9 cellular contexts compared by ENCODE assay signal in genomic region chr1:2921970-2922686, GRCh38.
A peak's percentile ranks its signal among the peaks of the same experiment; 100 is the strongest.
DNase-seq lines count a peak whose midpoint lies in the region; ATAC-seq and TF ChIP-seq lines count a peak whose summit lies in the region.
"Had no signal": no experiment of that assay in that cellular context is flagged by ENCODE, and none has a peak within 500 bp of the region (broad histone marks: within the 10 kb centered on the region; RNA-seq: fewer than 3 reads in every experiment).

No MANE protein-coding gene starts in this region.

- TF ChIP-seq CTCF in right atrium auricular region (IDR thresholded peaks at IDR 0.05) = peak; percentile 41 to 54

- no peak overlapping the region for H3K27ac Mint-ChIP-seq in stimulated activated naive B cell treated with anti-CD40 and anti-IgM and Interleukin-4, amounts not matched to agents 10 μg/mL and 1 μg/mL and 100 μg/mL, for 72 hours

- peaks cover 0 to 7% of the 10 kb centered on the region in 2 donors for H3K4me1 Mint-ChIP-seq in stimulated activated naive B cell treated with anti-CD40 and anti-IgM and Interleukin-4, amounts not matched to agents 10 μg/mL and 1 μg/mL and 100 μg/mL, for 72 hours

- H3K36me3 ChIP-seq in right atrium auricular region = no peaks in the 10 kb centered on the region
- H3K36me3 ChIP-seq: BLaER1 treated with 17β-estradiol and CSF1 and Interleukin-3, amounts not matched to agents 10 nM and 100 nM had no signal

- H3K4me3 ChIP-seq in right atrium auricular region = no peak overlapping the region
- H3K4me3 ChIP-seq: BLaER1 treated with 17β-estradiol and CSF1 and Interleukin-3, amounts not matched to agents 10 nM and 100 nM had no signal

- no peak overlapping the region for H3K4me3 Mint-ChIP-seq in stimulated activated naive B cell treated with anti-CD40 and anti-IgM and Interleukin-4, amounts not matched to agents 10 μg/mL and 1 μg/mL and 100 μg/mL, for 72 hours

- no peaks in the 10 kb centered on the region for H3K9me3 ChIP-seq in right atrium auricular region
- H3K9me3 ChIP-seq: BLaER1 treated with 17β-estradiol and CSF1 and Interleukin-3, amounts not matched to agents 10 nM and 100 nM had no signal

- no peak overlapping the region for H3K27ac ChIP-seq in right atrium auricular region
- H3K27ac ChIP-seq: BLaER1 treated with 17β-estradiol and CSF1 and Interleukin-3, amounts not matched to agents 10 nM and 100 nM had no signal

- H3K27me3 Mint-ChIP-seq in stimulated activated naive B cell treated with anti-CD40 and anti-IgM and Interleukin-4, amounts not matched to agents 10 μg/mL and 1 μg/mL and 100 μg/mL, for 72 hours = peaks cover 13 to 21% of the 10 kb centered on the region in 2 donors

- no peaks in the 10 kb centered on the region for H3K9me3 Mint-ChIP-seq in stimulated activated naive B cell treated with anti-CD40 and anti-IgM and Interleukin-4, amounts not matched to agents 10 μg/mL and 1 μg/mL and 100 μg/mL, for 72 hours

- peak; percentile 45 to 62 for ATAC-seq in stimulated activated naive B cell treated with anti-CD40 and anti-IgM and Interleukin-4, amounts not matched to agents 10 μg/mL and 1 μg/mL and 100 μg/mL, for 72 hours (replicated peaks)
- ATAC-seq in GM21786 (IDR thresholded peaks at IDR 0.05; ENCODE audit: unreplicated experiment) = no peak

- no peaks in the 10 kb centered on the region for H3K27me3 ChIP-seq in right atrium auricular region

- no peaks in the 10 kb centered on the region for H3K36me3 Mint-ChIP-seq in stimulated activated naive B cell treated with anti-CD40 and anti-IgM and Interleukin-4, amounts not matched to agents 10 μg/mL and 1 μg/mL and 100 μg/mL, for 72 hours

- H3K4me1 ChIP-seq in right atrium auricular region = no peaks in the 10 kb centered on the region

- DNase-seq in activated CD4-positive, CD25-positive, alpha-beta regulatory T cell treated with anti-CD3 and anti-CD28 coated beads, Interleukin-2, amount 50 U/mL, for 72 hours = peak; percentile 66
- DNase-seq in activated CD4-positive, CD25-positive, alpha-beta regulatory T cell (lab: John Stamatoyannopoulos, UW) = no peak
- peak; percentile 7 to 9 for DNase-seq in activated CD4-positive, alpha-beta T cell treated with anti-CD3 and anti-CD28 coated beads, Interleukin-2, amount 50 U/mL, for 24 hours (ENCODE audit: low read depth in 1 of 2, low spot score in 1 of 2)
- DNase-seq in right atrium auricular region (ENCODE audit: low spot score) (no peak), NCI-H1930 (lab: John Stamatoyannopoulos, UW) (no peak), NCI-H187 (lab: John Stamatoyannopoulos, UW) (no peak)
- no peak for DNase-seq in stimulated activated naive B cell treated with anti-CD40 and anti-IgM and Interleukin-4, amounts not matched to agents 10 μg/mL and 1 μg/mL and 100 μg/mL, for 72 hours

Comparison
In these comparisons a context has a peak if more than half of its experiments do, and no peak if none do; other contexts are left out.
1. DNase-seq: peak in activated CD4-positive, CD25-positive, alpha-beta regulatory T cell treated with anti-CD3 and anti-CD28 coated beads, Interleukin-2, amount 50 U/mL, for 72 hours (single experiment) and activated CD4-positive, alpha-beta T cell treated with anti-CD3 and anti-CD28 coated beads, Interleukin-2, amount 50 U/mL, for 24 hours (2 of 2); none in activated CD4-positive, CD25-positive, alpha-beta regulatory T cell (0 of 4), right atrium auricular region (single experiment), stimulated activated naive B cell treated with anti-CD40 and anti-IgM and Interleukin-4, amounts not matched to agents 10 μg/mL and 1 μg/mL and 100 μg/mL, for 72 hours (single experiment), NCI-H1930 (0 of 2) and NCI-H187 (0 of 2).